ENCODE assay signal across 29 cellular contexts in genomic region chr14:39568809-39569538, GRCh38.
DNase-seq lines count a peak whose midpoint lies in the region; ATAC-seq, FAIRE-seq and TF ChIP-seq lines count a peak whose summit lies in the region.
"Had no signal": no experiment of that assay in that cellular context is flagged by ENCODE, and none has a peak within 500 bp of the region (broad histone marks: within the 10 kb centered on the region; RNA-seq: fewer than 3 reads in every experiment).

No MANE protein-coding gene starts in this region.

- TF ChIP-seq CTCF in HepG2 (CRISPR knock-in tag; IDR thresholded peaks at IDR 0.05) (no peak), right lobe of liver (IDR thresholded peaks at IDR 0.05) (no peak), body of pancreas (IDR thresholded peaks at IDR 0.05) (no peak)

- FAIRE-seq in HepG2 (lab: Jason Lieb, UNC) = no peak
- FAIRE-seq: A549, H54 had no signal

- peaks cover 5% of the 10 kb centered on the region for H3K9me3 Mint-ChIP-seq in activated T-helper 17 cell treated with anti-CD3 and anti-CD28 coated beads, Interleukin-2, amount 50 U/mL, for 72 hours

- H3K9me3 ChIP-seq in HepG2 (ENCODE audit: low read length) (no peaks in the 10 kb centered on the region), right lobe of liver (no peaks in the 10 kb centered on the region), body of pancreas (peaks cover 0 to 7% (median 0%) of the 10 kb centered on the region in 3 donors)
- H3K9me3 ChIP-seq: A549, gastrocnemius medialis, tibial artery had no signal

- no TSS peak for BruUV-seq in HepG2 (replicated peaks; lab: Mats Ljungman, UMichigan)

- POLR2A ChIA-PET in HepG2 (lab: Yijun Ruan, JAX) = no interaction called here

- H3K4me3 Mint-ChIP-seq in activated T-helper 17 cell treated with anti-CD3 and anti-CD28 coated beads, Interleukin-2, amount 50 U/mL, for 72 hours = no peak overlapping the region
- H3K4me3 Mint-ChIP-seq: activated CD8-positive, alpha-beta T cell treated with anti-CD3 and anti-CD28 coated beads for 36 hours; brain; CD4-positive, alpha-beta T cell; immature natural killer cell; T-helper 17 cell had no signal

- no peak overlapping the region for H3K27ac ChIP-seq in HepG2 (ENCODE audit: extremely low read length, insufficient read depth, low read length)
- no peak overlapping the region for H3K27ac ChIP-seq in right lobe of liver
- H3K27ac ChIP-seq in body of pancreas = no peak overlapping the region
- H3K27ac ChIP-seq: A549, gastrocnemius medialis, stomach, tibial artery had no signal

- no peak overlapping the region for H3K4me3 ChIP-seq in HepG2 (replicated peaks in 1 of 3; ENCODE audit: insufficient read depth in 1 of 3, low read depth in 2 of 3, low read length in 3 of 3)
- H3K4me3 ChIP-seq in right lobe of liver = no peak overlapping the region
- no peak overlapping the region for H3K4me3 ChIP-seq in body of pancreas
- H3K4me3 ChIP-seq: A549, gastrocnemius medialis, stomach, tibial artery had no signal

- DNase-seq in HepG2 (ENCODE audit: low spot score) (no peak), right lobe of liver (no peak), HUDEP-2 (lab: John Stamatoyannopoulos, UW; ENCODE audit: unreplicated experiment in 76 of 76) (no peak), body of pancreas (no peak), putamen (ENCODE audit: low spot score) (no peak)
- no peak for DNase-seq in stimulated activated CD4-positive, alpha-beta T cell treated with anti-CD3 and anti-CD28 coated beads, Interleukin-1b, Interleukin-23, amount 100 ng/mL, for 48 hours
- DNase-seq: activated CD4-positive, CD25-positive, alpha-beta regulatory T cell treated with anti-CD3 and anti-CD28 coated beads, Interleukin-2, amount 50 U/mL, for 72 hours; activated CD8-positive, alpha-beta T cell treated with anti-CD3 and anti-CD28 coated beads for 36 hours; activated gamma-delta T cell; activated T-cell treated with anti-CD3 and anti-CD28 coated beads for 4 hours; AML-193; CD4-positive, alpha-beta T cell; DMS 273 treated with DMSO at 0.1 percent for 48 hours; gastrocnemius medialis; hippocampal formation; immature natural killer cell; NCI-H1436; NCI-H2081 treated with DMSO at 0.1 percent for 48 hours; NCI-H774; stomach; T-helper 17 cell; tibial artery had no signal

- CTCF ChIA-PET in HepG2 (lab: Yijun Ruan, JAX; ENCODE audit: low intra/inter-chr PET ratio, low total read pairs) = no interaction called here

- H3K27me3 ChIP-seq in HepG2 (ENCODE audit: control insufficient read depth in 1 of 2, insufficient read depth in 2 of 2, low read length in 2 of 2) (no peaks in the 10 kb centered on the region), right lobe of liver (no peaks in the 10 kb centered on the region), body of pancreas (no peaks in the 10 kb centered on the region)
- H3K27me3 ChIP-seq: gastrocnemius medialis, stomach, tibial artery had no signal

- no peak overlapping the region for H3K9ac ChIP-seq in HepG2 (ENCODE audit: insufficient read depth, low read depth, low read length)

- no peaks in the 10 kb centered on the region for H3K4me1 ChIP-seq in HepG2 (ENCODE audit: insufficient read depth, low read length)
- no peaks in the 10 kb centered on the region for H3K4me1 ChIP-seq in right lobe of liver
- H3K4me1 ChIP-seq in body of pancreas = no peaks in the 10 kb centered on the region
- H3K4me1 ChIP-seq: A549, gastrocnemius medialis, stomach had no signal

- no peaks in the 10 kb centered on the region for H3K79me2 ChIP-seq in HepG2 (ENCODE audit: insufficient read depth, low read length)

- H3K27me3 Mint-ChIP-seq in activated T-helper 17 cell treated with anti-CD3 and anti-CD28 coated beads, Interleukin-2, amount 50 U/mL, for 72 hours = no peaks in the 10 kb centered on the region
- H3K27me3 Mint-ChIP-seq: activated CD8-positive, alpha-beta T cell treated with anti-CD3 and anti-CD28 coated beads for 36 hours; brain; CD4-positive, alpha-beta T cell; progenitor cell of endocrine pancreas; T-helper 17 cell had no signal

- H3K36me3 ChIP-seq in HepG2 (replicated peaks in 1 of 2; ENCODE audit: control insufficient read depth in 1 of 2, insufficient read depth in 2 of 2, low read length in 2 of 2) = no peaks in the 10 kb centered on the region
- no peaks in the 10 kb centered on the region for H3K36me3 ChIP-seq in right lobe of liver
- no peaks in the 10 kb centered on the region for H3K36me3 ChIP-seq in body of pancreas (replicated peaks in 1 of 2; ENCODE audit: insufficient read depth in 1 of 2, low read depth in 2 of 2)
- H3K36me3 ChIP-seq: gastrocnemius medialis, stomach, tibial artery had no signal

- no peak for TF ChIP-seq EP300 in HepG2 (IDR thresholded peaks at IDR 0.05; ENCODE audit: low read depth in 2 of 2, low read length in 2 of 2)
- no peak for TF ChIP-seq EP300 in HepG2 (CRISPR knock-in tag; IDR thresholded peaks at IDR 0.05; ENCODE audit: borderline replicate concordance)

- in situ Hi-C loops in HepG2 (cut with HindIII; ENCODE audit: extremely low pct_ligation_motif_present, low pct_unique_long_range_greater_than_20kb) = no loop called here

- ATAC-seq in HepG2 (peak; percentile 57), right lobe of liver (no peak), HG02852 (IDR thresholded peaks at IDR 0.05; ENCODE audit: unreplicated experiment) (peak; percentile 69), body of pancreas (no peak)
- peak; percentile 73 for ATAC-seq in activated T-helper 17 cell treated with anti-CD3 and anti-CD28 coated beads, Interleukin-2, amount 50 U/mL, for 72 hours (replicated peaks)
- ATAC-seq: A549; activated CD8-positive, alpha-beta T cell treated with anti-CD3 and anti-CD28 coated beads for 36 hours; gastrocnemius medialis; SK-N-SH treated with all-trans-retinoic acid at 6 μM for 48 hours; T-helper 17 cell had no signal

- no peak for TF ChIP-seq RAD21 in HepG2 (CRISPR knock-in tag; IDR thresholded peaks at IDR 0.05)

- H3K36me3 Mint-ChIP-seq in activated T-helper 17 cell treated with anti-CD3 and anti-CD28 coated beads, Interleukin-2, amount 50 U/mL, for 72 hours (ENCODE audit: low read depth) = no peaks in the 10 kb centered on the region
- H3K36me3 Mint-ChIP-seq: brain, immature natural killer cell had no signal

- 9% methylated on average over 4 of the region's 4 CpGs for WGBS in HepG2 (ENCODE audit: low lambda C conversion rate)
- 64% methylated on average over 4 of the region's 4 CpGs for WGBS in right lobe of liver (ENCODE audit: insufficient coverage, low coverage, low lambda C conversion rate, missing lambda C conversion rate)
- 25 to 34% methylated on average over 4 of the region's 4 CpGs for WGBS in body of pancreas, 2 donors

- H3K4me2 ChIP-seq in HepG2 (ENCODE audit: low read depth, low read length) = no peak overlapping the region
- H3K4me2 ChIP-seq: A549 had no signal

- no peaks in the 10 kb centered on the region for H4K20me1 ChIP-seq in HepG2 (ENCODE audit: insufficient read depth, low read length)

- H3K4me1 Mint-ChIP-seq in activated T-helper 17 cell treated with anti-CD3 and anti-CD28 coated beads, Interleukin-2, amount 50 U/mL, for 72 hours = no peaks in the 10 kb centered on the region
- H3K4me1 Mint-ChIP-seq: brain, immature natural killer cell, T-helper 17 cell had no signal

- H3K27ac Mint-ChIP-seq in activated T-helper 17 cell treated with anti-CD3 and anti-CD28 coated beads, Interleukin-2, amount 50 U/mL, for 72 hours = no peak overlapping the region
- H3K27ac Mint-ChIP-seq: activated CD8-positive, alpha-beta T cell treated with anti-CD3 and anti-CD28 coated beads for 36 hours; brain; CD4-positive, alpha-beta T cell; immature natural killer cell; progenitor cell of endocrine pancreas; T-helper 17 cell had no signal

- TF ChIP-seq POLR2A in HepG2 (IDR thresholded peaks at IDR 0.05; ENCODE audit: insufficient read depth in 1 of 2, low read depth in 2 of 2, low read length in 2 of 2) = no peak
- TF ChIP-seq POLR2A in right lobe of liver (IDR thresholded peaks at IDR 0.05) = no peak
- TF ChIP-seq POLR2A in body of pancreas (IDR thresholded peaks at IDR 0.05) = no peak

- H2AFZ ChIP-seq in HepG2 (ENCODE audit: low read length) = no peak overlapping the region

- intact Hi-C loops in HepG2 (cut with micrococcal nuclease; ENCODE audit: unreplicated experiment) = no loop called here
- intact Hi-C loops in right lobe of liver (cut with DNase I) = no loop called here
- intact Hi-C loops in body of pancreas (cut with DNase I) = no loop called here

TF ChIP-seq in HepG2, 621 proteins besides CTCF, POLR2A, EP300 and RAD21 (continues in another document):
- TF ChIP-seq STAT6 (CRISPR knock-in tag; IDR thresholded peaks at IDR 0.05; ENCODE audit: borderline replicate concordance) (no peak), HOXA5 (CRISPR knock-in tag; IDR thresholded peaks at IDR 0.05) (no peak), KLF16 (CRISPR knock-in tag; IDR thresholded peaks at IDR 0.05) (no peak), SCMH1 (CRISPR knock-in tag; IDR thresholded peaks at IDR 0.05; ENCODE audit: borderline replicate concordance) (no peak), HOXA3 (CRISPR knock-in tag; IDR thresholded peaks at IDR 0.05) (no peak)
- TF ChIP-seq, protein P1, sequence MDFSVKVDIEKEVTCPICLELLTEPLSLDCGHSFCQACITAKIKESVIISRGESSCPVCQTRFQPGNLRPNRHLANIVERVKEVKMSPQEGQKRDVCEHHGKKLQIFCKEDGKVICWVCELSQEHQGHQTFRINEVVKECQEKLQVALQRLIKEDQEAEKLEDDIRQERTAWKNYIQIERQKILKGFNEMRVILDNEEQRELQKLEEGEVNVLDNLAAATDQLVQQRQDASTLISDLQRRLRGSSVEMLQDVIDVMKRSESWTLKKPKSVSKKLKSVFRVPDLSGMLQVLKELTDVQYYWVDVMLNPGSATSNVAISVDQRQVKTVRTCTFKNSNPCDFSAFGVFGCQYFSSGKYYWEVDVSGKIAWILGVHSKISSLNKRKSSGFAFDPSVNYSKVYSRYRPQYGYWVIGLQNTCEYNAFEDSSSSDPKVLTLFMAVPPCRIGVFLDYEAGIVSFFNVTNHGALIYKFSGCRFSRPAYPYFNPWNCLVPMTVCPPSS (IDR thresholded peaks at IDR 0.05) = no peak

Comparison
In these comparisons a context has a peak if more than half of its experiments do, and no peak if none do; other contexts are left out.
1. ATAC-seq: peak in HepG2 (single experiment), HG02852 (single experiment) and activated T-helper 17 cell treated with anti-CD3 and anti-CD28 coated beads, Interleukin-2, amount 50 U/mL, for 72 hours (single experiment); none in right lobe of liver (0 of 4) and body of pancreas (single experiment).